ENCODE assay signal across 8 cellular contexts in the genomic region with DNA sequence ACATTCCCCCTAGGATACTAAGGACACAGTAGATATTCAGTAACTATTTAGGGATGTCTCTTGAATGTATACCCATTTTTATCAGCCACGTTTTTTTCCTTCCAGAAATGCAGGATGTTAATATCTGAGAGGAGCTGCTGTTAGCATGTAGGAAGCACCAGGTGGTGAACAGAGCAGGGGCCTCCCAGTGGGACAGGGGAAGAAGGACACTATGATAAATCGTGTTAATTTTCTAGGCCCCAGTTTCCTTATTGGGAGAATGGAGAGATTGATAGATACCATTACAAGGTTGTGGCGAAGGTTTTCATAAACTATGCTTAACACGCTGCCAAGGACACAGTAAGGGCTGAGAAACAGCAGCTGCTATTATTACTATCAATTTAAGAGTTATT. TPM values are rescaled to one million over a fixed set of nuclear protein-coding genes. Genes with fewer than 3 reads are reported as not detected.
DNase-seq lines count a peak whose midpoint lies in the region; ATAC-seq, FAIRE-seq and TF ChIP-seq lines count a peak whose summit lies in the region.

No MANE protein-coding gene starts in this region.

- no peaks in the 10 kb centered on the region for H3K27me3 ChIP-seq in CD8-positive, alpha-beta memory T cell (ENCODE audit: insufficient read depth, low read length, poor library complexity, severe bottlenecking)
- no peaks in the 10 kb centered on the region; the same call in 1 of the 2 replicates for H3K27me3 ChIP-seq in OCI-LY1 (ENCODE audit: insufficient read depth, low read length)
- peaks cover 5 to 6% of the 10 kb centered on the region in 2 experiments for H3K27me3 ChIP-seq in endothelial cell of umbilical vein (ENCODE audit: control insufficient read depth in 2 of 2, insufficient read depth in 2 of 2, low read length in 2 of 2)
- peaks cover 10% of the 10 kb centered on the region for H3K27me3 ChIP-seq in neuron (ENCODE audit: insufficient read depth, low read length)

- no peaks in the 10 kb centered on the region for H3F3A ChIP-seq in OCI-LY1 (ENCODE audit: insufficient read depth, low read length)

- BruUV-seq in endothelial cell of umbilical vein (replicated peaks; lab: Mats Ljungman, UMichigan) = no TSS peak

- peaks cover 12 to 14% of the 10 kb centered on the region in 2 donors for H3K27me3 Mint-ChIP-seq in CD8-positive, alpha-beta memory T cell

- ATAC-seq in GM21390 (IDR thresholded peaks at IDR 0.05; ENCODE audit: unreplicated experiment) (no peak), GM18907 (IDR thresholded peaks at IDR 0.05; ENCODE audit: unreplicated experiment) (no peak)

- no peaks in the 10 kb centered on the region for H3K9me3 Mint-ChIP-seq in CD8-positive, alpha-beta memory T cell

- dilution Hi-C loops in endothelial cell of umbilical vein (cut with MboI; ENCODE audit: extremely low pct_ligation_motif_present, low sequenced_read_pairs) = no loop called here

- H3K9ac ChIP-seq in OCI-LY1 (ENCODE audit: low read length) = no peak overlapping the region
- H3K9ac ChIP-seq in endothelial cell of umbilical vein (replicated peaks; ENCODE audit: extremely low read depth, insufficient read depth, low read length) = peak overlapping the region; percentile 5

- H3K4me1 Mint-ChIP-seq in CD8-positive, alpha-beta memory T cell = peaks cover 8 to 20% (median 15%) of the 10 kb centered on the region in 3 donors

- TF ChIP-seq POLR2A in endothelial cell of umbilical vein (IDR thresholded peaks at IDR 0.05; ENCODE audit: low read depth, low read length) = no peak

- H3K4me3 ChIP-seq in CD8-positive, alpha-beta memory T cell (ENCODE audit: low read length) = peak overlapping the region; percentile 71
- H3K4me3 ChIP-seq in OCI-LY1 (ENCODE audit: low read depth, low read length, poor library complexity, severe bottlenecking) = peak overlapping the region; percentile 68
- peak overlapping the region; percentile 50 to 81 (median 81) for H3K4me3 ChIP-seq in endothelial cell of umbilical vein (replicated peaks in 1 of 3; ENCODE audit: insufficient read depth in 1 of 3, low read depth in 1 of 3, low read length in 3 of 3)
- peak overlapping the region; percentile 100 for H3K4me3 ChIP-seq in neuron (ENCODE audit: low read length)

- no peaks in the 10 kb centered on the region for H3K36me3 Mint-ChIP-seq in CD8-positive, alpha-beta memory T cell

- H3K79me2 ChIP-seq in OCI-LY1 (ENCODE audit: insufficient read depth, low read length) = no peaks in the 10 kb centered on the region
- H3K79me2 ChIP-seq in endothelial cell of umbilical vein (ENCODE audit: control insufficient read depth, insufficient read depth, low read length) = no peaks in the 10 kb centered on the region

- no peak for FAIRE-seq in endothelial cell of umbilical vein (lab: Jason Lieb, UNC)

- H3K36me3 ChIP-seq in CD8-positive, alpha-beta memory T cell (ENCODE audit: insufficient read depth, low read length) = no peaks in the 10 kb centered on the region
- no peaks in the 10 kb centered on the region for H3K36me3 ChIP-seq in OCI-LY1 (ENCODE audit: insufficient read depth, low read length)
- no peaks in the 10 kb centered on the region for H3K36me3 ChIP-seq in endothelial cell of umbilical vein (ENCODE audit: control insufficient read depth in 2 of 2, extremely low read depth in 1 of 2, insufficient read depth in 2 of 2, low read length in 2 of 2)
- H3K36me3 ChIP-seq in neuron (ENCODE audit: insufficient read depth, low read length) = peaks cover 3% of the 10 kb centered on the region

- H3K27ac ChIP-seq in CD8-positive, alpha-beta memory T cell (ENCODE audit: low read depth, low read length) = no peak overlapping the region
- no peak overlapping the region for H3K27ac ChIP-seq in OCI-LY1 (ENCODE audit: low read depth, low read length, poor library complexity, severe bottlenecking)
- H3K27ac ChIP-seq in endothelial cell of umbilical vein (ENCODE audit: insufficient read depth, low read depth, low read length) = no peak overlapping the region

- POLR2A ChIA-PET in CD8-positive, alpha-beta memory T cell (lab: Charles Lee) = no interaction called here
- POLR2A ChIA-PET in endothelial cell of umbilical vein (lab: Charles Lee) = no interaction called here

- intact Hi-C loops in endothelial cell of umbilical vein (cut with micrococcal nuclease) = no loop called here

- H2AFZ ChIP-seq in OCI-LY1 (ENCODE audit: low read length) (no peak overlapping the region), endothelial cell of umbilical vein (ENCODE audit: low read depth, low read length) (peak overlapping the region; percentile 98), neuron (ENCODE audit: low read depth, low read length) (peak overlapping the region; percentile 100)

- H4K20me1 ChIP-seq in OCI-LY1 (ENCODE audit: insufficient read depth, low read length) = no peaks in the 10 kb centered on the region
- no peaks in the 10 kb centered on the region for H4K20me1 ChIP-seq in endothelial cell of umbilical vein (replicated peaks; ENCODE audit: control insufficient read depth, extremely low read depth, insufficient read depth, low read length)

- peak overlapping the region in 4 of 8 donors; percentile 47 to 88 (median 72) for H3K27ac Mint-ChIP-seq in CD8-positive, alpha-beta memory T cell

- H3K4me1 ChIP-seq in CD8-positive, alpha-beta memory T cell (ENCODE audit: insufficient read depth, low read length) = peaks cover 7% of the 10 kb centered on the region
- H3K4me1 ChIP-seq in OCI-LY1 (ENCODE audit: insufficient read depth, low read length, severe bottlenecking) = peaks cover 6% of the 10 kb centered on the region
- H3K4me1 ChIP-seq in endothelial cell of umbilical vein (ENCODE audit: control insufficient read depth, extremely low read depth, insufficient read depth, low read length) = peaks cover 3% of the 10 kb centered on the region
- peaks cover 5% of the 10 kb centered on the region for H3K4me1 ChIP-seq in neuron (ENCODE audit: insufficient read depth, low read length)

- H3K9me2 ChIP-seq in OCI-LY1 (ENCODE audit: low read depth, low read length) = no peaks in the 10 kb centered on the region

- no peaks in the 10 kb centered on the region for H3K9me3 ChIP-seq in CD8-positive, alpha-beta memory T cell (ENCODE audit: low read length)
- H3K9me3 ChIP-seq in OCI-LY1 (ENCODE audit: low read length) (no peaks in the 10 kb centered on the region), endothelial cell of umbilical vein (replicated peaks; ENCODE audit: control insufficient read depth, insufficient read depth, low read length) (no peaks in the 10 kb centered on the region), neuron (ENCODE audit: low read length) (no peaks in the 10 kb centered on the region)

- CTCF ChIA-PET in CD8-positive, alpha-beta memory T cell (lab: Charles Lee) = interaction anchor here (1.0 kb wide), 1 partner anchor 343 kb away, joined by 4 read pairs; no protein-coding TSS in a partner anchor
- CTCF ChIA-PET in endothelial cell of umbilical vein (lab: Charles Lee) = interaction anchor here (1.0 to 1.6 kb wide), 5 partner anchors 10 to 238 kb away, joined by 3 to 9 read pairs (median 5); no protein-coding TSS in a partner anchor

- peak overlapping the region; percentile 77 to 91 (median 86) for H3K4me3 Mint-ChIP-seq in CD8-positive, alpha-beta memory T cell

- TF ChIP-seq CTCF in OCI-LY1 (IDR thresholded peaks at IDR 0.05; ENCODE audit: low read length) (no peak), endothelial cell of umbilical vein (IDR thresholded peaks at IDR 0.05; ENCODE audit: extremely low read depth in 1 of 2, insufficient read depth in 1 of 2, low read depth in 1 of 2, low read length in 2 of 2) (no peak)

- DNase-seq in CD8-positive, alpha-beta memory T cell = no peak
- DNase-seq in endothelial cell of umbilical vein (ENCODE audit: low read depth, low spot score) (no peak), HK-2 (ENCODE audit: unreplicated experiment) (no peak)
- DNase-seq in stimulated activated CD4-positive, alpha-beta T cell treated with anti-CD3 and anti-CD28 coated beads, Interleukin-2, amount 100 ng/mL, for 24 hours = no peak

- H3K9me1 ChIP-seq in endothelial cell of umbilical vein (replicated peaks; ENCODE audit: control insufficient read depth, extremely low read depth, insufficient read depth, low read length) = no peaks in the 10 kb centered on the region

- H3K4me2 ChIP-seq in OCI-LY1 (ENCODE audit: low read length) = peak overlapping the region; percentile 83
- H3K4me2 ChIP-seq in endothelial cell of umbilical vein (ENCODE audit: insufficient read depth, low read length) = peak overlapping the region; percentile 98

TF ChIP-seq in endothelial cell of umbilical vein, 7 proteins besides CTCF, POLR2A, EP300 and RAD21:
- TF ChIP-seq FOS (IDR thresholded peaks at IDR 0.05; ENCODE audit: borderline replicate concordance, insufficient read depth, low read length) = no peak
- TF ChIP-seq MYC (IDR thresholded peaks at IDR 0.05; ENCODE audit: low read depth, low read length) = no peak

RNA-seq across cellular contexts. Expression of a gene that starts 45.4 kb away (rescaled TPM):
- not detected for total RNA-seq in CD8-positive, alpha-beta memory T cell
- polyA plus RNA-seq in CD8-positive, alpha-beta memory T cell = not detected
- not detected in 2 replicates for total RNA-seq in endothelial cell of umbilical vein
- polyA plus RNA-seq in endothelial cell of umbilical vein = not detected in 2 replicates
- not detected in 2 replicates for polyA plus RNA-seq in endothelial cell of umbilical vein (2011; cell fraction: cytosol; rRNA removed)
- polyA plus RNA-seq in endothelial cell of umbilical vein (2011; cell fraction: nucleus; rRNA removed) = not detected in 2 replicates
- polyA plus RNA-seq in endothelial cell of umbilical vein (2012) = not detected in 2 replicates
- not detected in 2 replicates for polyA minus RNA-seq in endothelial cell of umbilical vein
- not detected for polyA minus RNA-seq in endothelial cell of umbilical vein (2011; cell fraction: cytosol; rRNA and poly(A)+ RNA removed)
- not detected in 2 replicates for polyA minus RNA-seq in endothelial cell of umbilical vein (2011; cell fraction: nucleus; rRNA and poly(A)+ RNA removed)

RNA-seq across cellular contexts. Expression of a gene that starts 51.5 kb away (rescaled TPM):
- total RNA-seq in CD8-positive, alpha-beta memory T cell = 10 to 100 TPM; 99.1 to 99.9 TPM
- 11.1 TPM for polyA plus RNA-seq in CD8-positive, alpha-beta memory T cell
- total RNA-seq in endothelial cell of umbilical vein = 113 and 125 TPM in 2 replicates
- polyA plus RNA-seq in endothelial cell of umbilical vein = 35.9 and 43.3 TPM in 2 replicates
- 69.1 and 72.1 TPM in 2 replicates for polyA plus RNA-seq in endothelial cell of umbilical vein (2011; cell fraction: cytosol; rRNA removed)
- 57.9 and 61.6 TPM in 2 replicates for polyA plus RNA-seq in endothelial cell of umbilical vein (2011; cell fraction: nucleus; rRNA removed)
- polyA plus RNA-seq in endothelial cell of umbilical vein (2012) = 93.4 and 105 TPM in 2 replicates
- 137 and 146 TPM in 2 replicates for polyA minus RNA-seq in endothelial cell of umbilical vein
- 55.8 TPM for polyA minus RNA-seq in endothelial cell of umbilical vein (2011; cell fraction: cytosol; rRNA and poly(A)+ RNA removed)
- 42.5 and 56.7 TPM in 2 replicates for polyA minus RNA-seq in endothelial cell of umbilical vein (2011; cell fraction: nucleus; rRNA and poly(A)+ RNA removed)
